Comparison of ENCODE assay signal across 1 cellular context in genomic region chr9:83429229-83429628, GRCh38.
TF ChIP-seq lines count a peak whose summit lies in the region.

No MANE protein-coding gene starts in this region.

TF ChIP-seq in HepG2, 621 proteins besides CTCF, POLR2A, EP300 and RAD21 (continued from another document and continues in another):
- no peak for TF ChIP-seq FOXP1 (IDR thresholded peaks at IDR 0.05)
- peak; percentile 50; the same call in 1 of the 2 replicates for TF ChIP-seq FOXP1 (CRISPR knock-in tag; IDR thresholded peaks at IDR 0.05)
- 0 out of 2 replicates have a peak, but pooled peaks have one; percentile 37 for TF ChIP-seq ZNF710 (CRISPR knock-in tag; IDR thresholded peaks at IDR 0.05; ENCODE audit: borderline replicate concordance)
- TF ChIP-seq RELA (CRISPR knock-in tag; IDR thresholded peaks at IDR 0.05), result no peak
- no peak for TF ChIP-seq CAMTA2 (CRISPR knock-in tag; IDR thresholded peaks at IDR 0.05; ENCODE audit: borderline replicate concordance)
- TF ChIP-seq RFXAP (CRISPR knock-in tag; IDR thresholded peaks at IDR 0.05; ENCODE audit: borderline replicate concordance), result no peak
- no peak for TF ChIP-seq ZBED4 (CRISPR knock-in tag; IDR thresholded peaks at IDR 0.05; ENCODE audit: borderline replicate concordance)
- no peak for TF ChIP-seq MAFK (conservative IDR thresholded peaks at IDR 0.05 in 1 of 2, IDR thresholded peaks at IDR 0.05 in 1 of 2; ENCODE audit: low read length in 2 of 2)
- TF ChIP-seq RARG (CRISPR knock-in tag; IDR thresholded peaks at IDR 0.05; ENCODE audit: low read depth), result no peak
- peak; percentile 66; the same call in 1 of the 2 replicates for TF ChIP-seq TBX2 (CRISPR knock-in tag; IDR thresholded peaks at IDR 0.05; ENCODE audit: borderline replicate concordance)
- TF ChIP-seq, protein P1, sequence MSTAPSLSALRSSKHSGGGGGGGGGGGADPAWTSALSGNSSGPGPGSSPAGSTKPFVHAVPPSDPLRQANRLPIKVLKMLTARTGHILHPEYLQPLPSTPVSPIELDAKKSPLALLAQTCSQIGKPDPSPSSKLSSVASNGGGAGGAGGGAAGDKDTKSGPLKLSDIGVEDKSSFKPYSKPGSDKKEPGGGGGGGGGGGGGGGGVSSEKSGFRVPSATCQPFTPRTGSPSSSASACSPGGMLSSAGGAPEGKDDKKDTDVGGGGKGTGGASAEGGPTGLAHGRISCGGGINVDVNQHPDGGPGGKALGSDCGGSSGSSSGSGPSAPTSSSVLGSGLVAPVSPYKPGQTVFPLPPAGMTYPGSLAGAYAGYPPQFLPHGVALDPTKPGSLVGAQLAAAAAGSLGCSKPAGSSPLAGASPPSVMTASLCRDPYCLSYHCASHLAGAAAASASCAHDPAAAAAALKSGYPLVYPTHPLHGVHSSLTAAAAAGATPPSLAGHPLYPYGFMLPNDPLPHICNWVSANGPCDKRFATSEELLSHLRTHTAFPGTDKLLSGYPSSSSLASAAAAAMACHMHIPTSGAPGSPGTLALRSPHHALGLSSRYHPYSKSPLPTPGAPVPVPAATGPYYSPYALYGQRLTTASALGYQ (CRISPR knock-in tag; IDR thresholded peaks at IDR 0.05), result no peak; the same call in 1 of the 2 replicates
- TF ChIP-seq FOXP4 (CRISPR knock-in tag; IDR thresholded peaks at IDR 0.05), result peak; percentile 69
- TF ChIP-seq ZNF7 (CRISPR knock-in tag; IDR thresholded peaks at IDR 0.05), result no peak
- TF ChIP-seq ZBTB39 (CRISPR knock-in tag; IDR thresholded peaks at IDR 0.05), result no peak
- TF ChIP-seq ZBTB8A (CRISPR knock-in tag; IDR thresholded peaks at IDR 0.05; ENCODE audit: borderline replicate concordance, low read depth), result no peak
- TF ChIP-seq THAP11 (CRISPR knock-in tag; IDR thresholded peaks at IDR 0.05), result no peak
- TF ChIP-seq SIX1 (CRISPR knock-in tag; IDR thresholded peaks at IDR 0.05; ENCODE audit: borderline replicate concordance), result peak; percentile 31; the same call in 1 of the 2 replicates
- peak; percentile 8; the same call in 1 of the 2 replicates for TF ChIP-seq NR2F6 (IDR thresholded peaks at IDR 0.05)
- peak; percentile 51; the same call in 1 of the 2 replicates for TF ChIP-seq NR2F6 (CRISPR knock-in tag; IDR thresholded peaks at IDR 0.05)
- TF ChIP-seq THAP8 (CRISPR knock-in tag; IDR thresholded peaks at IDR 0.05; ENCODE audit: borderline replicate concordance), result no peak
- TF ChIP-seq SCMH1 (CRISPR knock-in tag; IDR thresholded peaks at IDR 0.05; ENCODE audit: borderline replicate concordance), result no peak
- no peak for TF ChIP-seq NCOA5 (CRISPR knock-in tag; IDR thresholded peaks at IDR 0.05)
- TF ChIP-seq GTF3A (CRISPR knock-in tag; conservative IDR thresholded peaks at IDR 0.05), result no peak
- TF ChIP-seq ZMYM2 (CRISPR knock-in tag; IDR thresholded peaks at IDR 0.05), result no peak
- TF ChIP-seq, protein P2, sequence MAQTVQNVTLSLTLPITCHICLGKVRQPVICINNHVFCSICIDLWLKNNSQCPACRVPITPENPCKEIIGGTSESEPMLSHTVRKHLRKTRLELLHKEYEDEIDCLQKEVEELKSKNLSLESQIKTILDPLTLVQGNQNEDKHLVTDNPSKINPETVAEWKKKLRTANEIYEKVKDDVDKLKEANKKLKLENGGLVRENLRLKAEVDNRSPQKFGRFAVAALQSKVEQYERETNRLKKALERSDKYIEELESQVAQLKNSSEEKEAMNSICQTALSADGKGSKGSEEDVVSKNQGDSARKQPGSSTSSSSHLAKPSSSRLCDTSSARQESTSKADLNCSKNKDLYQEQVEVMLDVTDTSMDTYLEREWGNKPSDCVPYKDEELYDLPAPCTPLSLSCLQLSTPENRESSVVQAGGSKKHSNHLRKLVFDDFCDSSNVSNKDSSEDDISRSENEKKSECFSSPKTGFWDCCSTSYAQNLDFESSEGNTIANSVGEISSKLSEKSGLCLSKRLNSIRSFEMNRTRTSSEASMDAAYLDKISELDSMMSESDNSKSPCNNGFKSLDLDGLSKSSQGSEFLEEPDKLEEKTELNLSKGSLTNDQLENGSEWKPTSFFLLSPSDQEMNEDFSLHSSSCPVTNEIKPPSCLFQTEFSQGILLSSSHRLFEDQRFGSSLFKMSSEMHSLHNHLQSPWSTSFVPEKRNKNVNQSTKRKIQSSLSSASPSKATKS (CRISPR knock-in tag; IDR thresholded peaks at IDR 0.05), result no peak
- TF ChIP-seq PPARG (CRISPR knock-in tag; conservative IDR thresholded peaks at IDR 0.05), result peak; percentile 65
- no peak for TF ChIP-seq GMEB1 (CRISPR knock-in tag; IDR thresholded peaks at IDR 0.05; ENCODE audit: borderline replicate concordance)
- no peak for TF ChIP-seq MBD4 (IDR thresholded peaks at IDR 0.05; ENCODE audit: borderline replicate concordance, low read length)
- TF ChIP-seq GATAD2A (CRISPR knock-in tag; IDR thresholded peaks at IDR 0.05), result peak; percentile 78
- TF ChIP-seq MEF2D (CRISPR knock-in tag; IDR thresholded peaks at IDR 0.05), result no peak
- no peak for TF ChIP-seq NFIC (IDR thresholded peaks at IDR 0.05; ENCODE audit: low read length)
- TF ChIP-seq PHF8 (CRISPR knock-in tag; IDR thresholded peaks at IDR 0.05), result no peak
- no peak for TF ChIP-seq NFKBIZ (CRISPR knock-in tag; IDR thresholded peaks at IDR 0.05)
- TF ChIP-seq ZNF33B (CRISPR knock-in tag; IDR thresholded peaks at IDR 0.05), result no peak
- no peak for TF ChIP-seq PBX3 (CRISPR knock-in tag; IDR thresholded peaks at IDR 0.05; ENCODE audit: borderline replicate concordance)
- TF ChIP-seq NAIF1 (CRISPR knock-in tag; IDR thresholded peaks at IDR 0.05; ENCODE audit: borderline replicate concordance), result no peak
- TF ChIP-seq NPAS2 (CRISPR knock-in tag; IDR thresholded peaks at IDR 0.05; ENCODE audit: borderline replicate concordance), result no peak
- TF ChIP-seq RBM22 (optimal IDR thresholded peaks at IDR 0.05; ENCODE audit: low read length), result no peak
- TF ChIP-seq AHR (CRISPR knock-in tag; IDR thresholded peaks at IDR 0.05), result no peak
- TF ChIP-seq ZNF552 (CRISPR knock-in tag; IDR thresholded peaks at IDR 0.05; ENCODE audit: borderline replicate concordance), result no peak
- no peak for TF ChIP-seq GABPB1 (CRISPR knock-in tag; IDR thresholded peaks at IDR 0.05)
- no peak for TF ChIP-seq U2AF1 (optimal IDR thresholded peaks at IDR 0.05; ENCODE audit: low read depth, low read length)
- no peak for TF ChIP-seq MTA1 (CRISPR knock-in tag; IDR thresholded peaks at IDR 0.05; ENCODE audit: borderline replicate concordance)
